In genomic region chr3:10688126-10688525, GRCh38 we compare ENCODE assay signal across 15 cellular contexts.
"Had no signal": no experiment of that assay in that cellular context is flagged by ENCODE, and none has a peak within 500 bp of the region (broad histone marks: within the 10 kb centered on the region; RNA-seq: fewer than 3 reads in every experiment).

No MANE protein-coding gene starts in this region.

- DNase-seq: cortex of kidney; dorsolateral prefrontal cortex; effector CD8-positive, alpha-beta T cell; heart left ventricle; hippocampal formation; kidney glomerular epithelial cell; naive thymus-derived CD4-positive, alpha-beta T cell; nephron progenitor cell; stimulated activated CD4-positive, alpha-beta T cell treated with anti-CD3 and anti-CD28 coated beads, Interleukin-2, amount 100 ng/mL, for 24 hours; stimulated activated naive CD4-positive, alpha-beta T cell treated with Interleukin-2 at 50 U/mL for 16 hours; trophoblast cell had no signal

- H3K36me3 Mint-ChIP-seq: naive thymus-derived CD4-positive, alpha-beta T cell had no signal

- H2AFZ ChIP-seq: parathyroid adenoma had no signal

- H3K4me1 ChIP-seq: heart left ventricle, parathyroid adenoma, prostate gland had no signal

- H3K27ac ChIP-seq: dorsolateral prefrontal cortex, heart left ventricle, parathyroid adenoma, prostate gland, right lobe of liver had no signal

- H3K9me3 Mint-ChIP-seq: naive thymus-derived CD4-positive, alpha-beta T cell; nephron progenitor cell had no signal

- H3K9ac ChIP-seq: parathyroid adenoma had no signal

- H3K9me3 ChIP-seq: heart left ventricle, prostate gland, right lobe of liver had no signal

- H3K4me3 ChIP-seq: dorsolateral prefrontal cortex, heart left ventricle, prostate gland, right lobe of liver had no signal

- H3K4me3 Mint-ChIP-seq: naive thymus-derived CD4-positive, alpha-beta T cell; nephron progenitor cell had no signal

- H3K36me3 ChIP-seq: heart left ventricle, prostate gland, right lobe of liver had no signal

- H3K4me1 Mint-ChIP-seq: naive thymus-derived CD4-positive, alpha-beta T cell had no signal

- H3K27ac Mint-ChIP-seq: naive thymus-derived CD4-positive, alpha-beta T cell; nephron progenitor cell had no signal

- ATAC-seq: esophagus mucosa; heart left ventricle; naive thymus-derived CD4-positive, alpha-beta T cell had no signal

- H3K79me2 ChIP-seq: parathyroid adenoma had no signal

- H3K27me3 ChIP-seq: right lobe of liver had no signal
